Comparison of ENCODE assay signal across 15 cellular contexts in genomic region chr2:134277223-134277622, GRCh38.
"Had no signal": no experiment of that assay in that cellular context is flagged by ENCODE, and none has a peak within 500 bp of the region (broad histone marks: within the 10 kb centered on the region; RNA-seq: fewer than 3 reads in every experiment).

No MANE protein-coding gene starts in this region.

- ATAC-seq: gastroesophageal sphincter; heart left ventricle; mucosa of descending colon; naive thymus-derived CD4-positive, alpha-beta T cell; pancreas; stimulated activated effector memory CD8-positive, alpha-beta T cell treated with anti-CD3 and anti-CD28 coated beads, Interleukin-12 subunit alpha, Interleukin-12 subunit beta, amount 100 ng/mL, for 72 hours had no signal

- H3K27ac ChIP-seq: esophagus muscularis mucosa, gastroesophageal sphincter, pancreas, sigmoid colon, thyroid gland had no signal

- H3K4me3 Mint-ChIP-seq: activated CD4-positive, alpha-beta memory T cell treated with anti-CD3 and anti-CD28 coated beads, Interleukin-2, amount 10 ng/mL, durations not matched to agents 7 days and 5 days; activated T-cell treated with anti-CD3 and anti-CD28 coated beads, Interleukin-2, amount 50 U/mL, for 24 hours; naive thymus-derived CD4-positive, alpha-beta T cell; stimulated activated effector memory CD8-positive, alpha-beta T cell treated with anti-CD3 and anti-CD28 coated beads, Interleukin-12 subunit alpha, Interleukin-12 subunit beta, amount 100 ng/mL, for 72 hours had no signal

- DNase-seq: activated CD4-positive, alpha-beta memory T cell treated with anti-CD3 and anti-CD28 coated beads, Interleukin-2, amount 10 ng/mL, durations not matched to agents 7 days and 5 days; activated effector memory CD4-positive, alpha-beta T cell treated with Interleukin-2 at 50 U/mL for 16 hours; activated naive CD4-positive, alpha-beta T cell treated with anti-CD3 and anti-CD28 coated beads, Interleukin-2, amount 50 U/mL, for 16 hours; activated T-cell treated with anti-CD3 and anti-CD28 coated beads, Interleukin-2, amount 50 U/mL, for 24 hours; effector CD8-positive, alpha-beta T cell; heart left ventricle; mucosa of descending colon; naive thymus-derived CD4-positive, alpha-beta T cell; pancreas; sigmoid colon; stimulated activated CD4-positive, alpha-beta T cell treated with anti-CD3 and anti-CD28 coated beads, Interleukin-4, amount 100 ng/mL, for 24 hours; thyroid gland had no signal

- H3K27me3 ChIP-seq: esophagus muscularis mucosa, gastroesophageal sphincter, heart left ventricle, pancreas, sigmoid colon, thyroid gland had no signal

- H3K27me3 Mint-ChIP-seq: activated CD4-positive, alpha-beta memory T cell treated with anti-CD3 and anti-CD28 coated beads, Interleukin-2, amount 10 ng/mL, durations not matched to agents 7 days and 5 days; activated T-cell treated with anti-CD3 and anti-CD28 coated beads, Interleukin-2, amount 50 U/mL, for 24 hours had no signal

- H3K27ac Mint-ChIP-seq: activated CD4-positive, alpha-beta memory T cell treated with anti-CD3 and anti-CD28 coated beads, Interleukin-2, amount 10 ng/mL, durations not matched to agents 7 days and 5 days; stimulated activated effector memory CD8-positive, alpha-beta T cell treated with anti-CD3 and anti-CD28 coated beads, Interleukin-12 subunit alpha, Interleukin-12 subunit beta, amount 100 ng/mL, for 72 hours had no signal

- H3K9me3 Mint-ChIP-seq: activated CD4-positive, alpha-beta memory T cell treated with anti-CD3 and anti-CD28 coated beads, Interleukin-2, amount 10 ng/mL, durations not matched to agents 7 days and 5 days had no signal

- H3K4me3 ChIP-seq: esophagus muscularis mucosa, gastroesophageal sphincter, heart left ventricle, mucosa of descending colon, pancreas, sigmoid colon, thyroid gland had no signal

- H3K9me3 ChIP-seq: esophagus muscularis mucosa, gastroesophageal sphincter, heart left ventricle, mucosa of descending colon, pancreas, sigmoid colon, thyroid gland had no signal

- H3K36me3 ChIP-seq: esophagus muscularis mucosa, heart left ventricle, pancreas, sigmoid colon, thyroid gland had no signal
